ENCODE assay signal across 23 cellular contexts in the genomic region with DNA sequence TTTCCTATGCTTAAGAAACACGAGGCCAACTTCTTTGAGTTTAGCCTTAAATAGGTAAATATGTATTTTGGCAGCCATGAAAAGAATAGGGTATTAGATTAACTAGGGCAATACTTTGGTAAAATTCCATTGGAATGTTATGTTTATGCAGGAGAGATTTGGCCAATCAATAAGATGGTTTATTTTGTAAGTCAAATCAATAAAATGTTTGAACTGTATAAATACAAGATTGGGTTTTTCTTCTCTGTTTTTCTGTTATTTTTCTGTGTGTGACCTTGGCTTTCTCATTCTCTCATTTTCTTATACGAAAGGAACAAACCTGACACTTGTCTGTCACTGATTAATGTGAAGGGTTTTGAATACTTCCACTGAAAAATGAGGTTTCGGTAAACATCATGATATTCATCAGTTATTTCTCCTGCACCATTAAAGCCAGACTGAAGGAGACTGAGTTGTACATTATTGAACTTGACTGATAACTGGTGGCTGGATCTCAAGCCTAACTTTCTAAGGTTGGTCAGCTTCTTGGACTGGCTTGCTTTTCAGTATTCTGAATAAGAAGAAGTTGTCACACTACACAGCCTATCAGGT. TPM values are rescaled to one million over a fixed set of nuclear protein-coding genes. Genes with fewer than 3 reads are reported as not detected.
A peak's percentile ranks its signal among the peaks of the same experiment; 100 is the strongest.
DNase-seq lines count a peak whose midpoint lies in the region; ATAC-seq and TF ChIP-seq lines count a peak whose summit lies in the region.
"Had no signal": no experiment of that assay in that cellular context is flagged by ENCODE, and none has a peak within 500 bp of the region (broad histone marks: within the 10 kb centered on the region; RNA-seq: fewer than 3 reads in every experiment).

No MANE protein-coding gene starts in this region.

- H3K27ac ChIP-seq in right cardiac atrium (ENCODE audit: low read length): no peak overlapping the region

- H3K9me3 ChIP-seq in right cardiac atrium (ENCODE audit: control insufficient read depth, low read length): no peaks in the 10 kb centered on the region
- H3K9me3 ChIP-seq: MG63, SK-N-SH had no signal

- intact Hi-C loops in right cardiac atrium (cut with DNase I): no loop called here

- H3K4me1 ChIP-seq in right cardiac atrium (ENCODE audit: control insufficient read depth, insufficient read depth, low read length): peaks cover 2% of the 10 kb centered on the region

- peak; percentile 47 for ATAC-seq in left lobe of liver
- no peak for ATAC-seq in GM21619 (IDR thresholded peaks at IDR 0.05; ENCODE audit: unreplicated experiment)
- ATAC-seq in HG02759 (IDR thresholded peaks at IDR 0.05; ENCODE audit: unreplicated experiment): no peak
- ATAC-seq in GM18909 (IDR thresholded peaks at IDR 0.05; ENCODE audit: poor library complexity, unreplicated experiment): no peak
- ATAC-seq in right cardiac atrium: no peak

- no peaks in the 10 kb centered on the region for H3K27me3 ChIP-seq in right cardiac atrium (ENCODE audit: control insufficient read depth, insufficient read depth)
- H3K27me3 ChIP-seq: MG63 had no signal

- 81% methylated on average over 3 of the region's 3 CpGs for WGBS in right cardiac atrium

- H3K36me3 Mint-ChIP-seq in nephron (ENCODE audit: low read depth): no peaks in the 10 kb centered on the region
- H3K36me3 Mint-ChIP-seq: CD8-positive, alpha-beta memory T cell had no signal

- peak overlapping the region; percentile 21 to 70 (median 56) for H3K27ac Mint-ChIP-seq in nephron
- H3K27ac Mint-ChIP-seq: HFFc6 had no signal

- H3K4me3 Mint-ChIP-seq in nephron: no peak overlapping the region
- H3K4me3 Mint-ChIP-seq: CD8-positive, alpha-beta memory T cell; HFFc6 had no signal

- H3K4me3 ChIP-seq in right cardiac atrium (ENCODE audit: low read length): no peak overlapping the region
- H3K4me3 ChIP-seq: MG63 had no signal

- H3K9me3 Mint-ChIP-seq in nephron: no peaks in the 10 kb centered on the region
- H3K9me3 Mint-ChIP-seq: CD8-positive, alpha-beta memory T cell; HFFc6 had no signal

- H3K27me3 Mint-ChIP-seq in nephron (ENCODE audit: low read depth): no peaks in the 10 kb centered on the region

- peak; percentile 43 for DNase-seq in OCI-M1 (lab: John Stamatoyannopoulos, UW)
- no peak for DNase-seq in left lobe of liver (ENCODE audit: low spot score)
- no peak for DNase-seq in right cardiac atrium
- DNase-seq: ACHN; C1 segment of cervical spinal cord; CD8-positive, alpha-beta memory T cell; DMS79; H7; HFFc6; Kasumi-1; MG63; NCI-H1048; NCI-H1436; NCI-H2029; NCI-H2171 treated with DMSO at 0.1 percent for 48 hours; NCI-H446 treated with DMSO at 0.1 percent for 48 hours; NCI-H69; SHP77 treated with DMSO at 0.1 percent for 48 hours; SK-N-SH had no signal

- H3K4me1 Mint-ChIP-seq in nephron: peaks cover 59% of the 10 kb centered on the region

- TF ChIP-seq CTCF in nephron (IDR thresholded peaks at IDR 0.05; ENCODE audit: unreplicated experiment in 3 of 3): no peak

RNA-seq across cellular contexts. Expression of gene FRY, which starts 8.6 kb away (rescaled TPM):
- 15.1 TPM for total RNA-seq in left lobe of liver
- 100 to 1,000 TPM; 101 to 139 (median 116) TPM for total RNA-seq in right cardiac atrium
- 29.0 TPM for polyA plus RNA-seq in right cardiac atrium
